In the genomic region with DNA sequence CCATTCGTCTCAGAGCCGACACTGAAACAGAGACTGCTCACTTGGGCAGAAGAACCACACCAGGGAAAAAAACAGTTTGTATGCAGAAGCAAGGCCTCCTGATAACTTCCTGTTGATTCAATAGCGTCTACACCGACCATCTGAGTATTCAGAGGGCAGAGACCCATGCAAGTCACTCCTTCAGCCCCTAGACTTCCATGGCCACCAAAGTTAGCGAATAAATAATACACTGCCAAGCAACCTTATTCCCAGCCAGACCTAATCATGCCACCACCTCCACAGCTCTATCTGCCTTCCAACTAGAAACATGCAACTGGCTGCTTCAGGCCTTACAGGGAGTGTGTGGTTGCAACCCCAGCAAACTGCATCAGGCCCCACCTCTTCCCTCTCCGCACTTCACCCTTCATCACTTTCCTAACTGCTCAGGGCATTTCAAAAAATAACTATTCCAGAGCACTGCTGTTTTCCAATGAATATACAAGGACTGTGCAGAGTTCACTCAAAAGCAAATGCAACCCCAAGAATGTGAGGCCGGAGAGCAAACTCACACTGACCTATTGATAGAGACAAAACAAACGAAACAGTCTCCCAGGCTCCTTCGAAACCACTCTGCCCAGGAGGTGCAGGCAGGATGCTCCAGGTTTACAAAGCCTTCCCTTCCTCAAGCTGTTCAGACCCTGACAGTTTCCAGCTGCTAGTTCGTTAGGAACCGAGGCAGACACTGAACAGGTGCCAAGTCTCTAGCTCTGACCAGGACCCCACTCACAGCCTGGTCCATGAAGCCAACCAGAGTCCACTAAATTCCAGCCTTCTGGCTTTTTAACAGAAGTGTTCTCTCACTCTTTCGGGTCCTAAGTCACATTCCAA, we compare ENCODE assay signal across 10 cellular contexts. TPM values are rescaled to one million over a fixed set of nuclear protein-coding genes. Genes with fewer than 3 reads are reported as not detected.
DNase-seq lines count a peak whose midpoint lies in the region; ATAC-seq, FAIRE-seq and TF ChIP-seq lines count a peak whose summit lies in the region.
"Had no signal": no experiment of that assay in that cellular context is flagged by ENCODE, and none has a peak within 500 bp of the region (broad histone marks: within the 10 kb centered on the region; RNA-seq: fewer than 3 reads in every experiment).

No MANE protein-coding gene starts in this region.

- TF ChIP-seq CTCF in AG04450 (IDR thresholded peaks at IDR 0.05; ENCODE audit: low read depth, low read length) (no peak), HEK293 (tag by site-specific recombination; IDR thresholded peaks at IDR 0.05) (no peak), keratinocyte (optimal IDR thresholded peaks at IDR 0.05 in 1 of 3, IDR thresholded peaks at IDR 0.05 in 1 of 3, conservative IDR thresholded peaks at IDR 0.05 in 1 of 3; ENCODE audit: extremely low read depth in 1 of 3, insufficient read depth in 2 of 3, low read length in 3 of 3) (no peak), upper lobe of right lung (IDR thresholded peaks at IDR 0.05) (no peak)

- POLR2A ChIA-PET in AG04450 (lab: Yijun Ruan, JAX): interaction anchor here (0.7 kb wide), 1 partner anchor 14 kb away, joined by 6 read pairs; no protein-coding TSS in a partner anchor
- POLR2A ChIA-PET in HEK293 (lab: Yijun Ruan, JAX): no interaction called here

- no peak for FAIRE-seq in keratinocyte (lab: Jason Lieb, UNC)
- FAIRE-seq: colon had no signal

- H3K79me2 ChIP-seq in keratinocyte (ENCODE audit: control insufficient read depth, insufficient read depth, low read length): peaks cover 80% of the 10 kb centered on the region

- peak in 1 of 2 donors; percentile 23 for ATAC-seq in activated naive CD4-positive, alpha-beta T cell treated with anti-CD3 and anti-CD28 coated beads, Interleukin-2, amount 50 U/mL, for 72 hours
- ATAC-seq in upper lobe of right lung: no peak
- ATAC-seq in HG03354 (IDR thresholded peaks at IDR 0.05; ENCODE audit: poor library complexity, severe bottlenecking, unreplicated experiment): no peak
- ATAC-seq in HG02588 (IDR thresholded peaks at IDR 0.05; ENCODE audit: unreplicated experiment): no peak

- H3K4me2 ChIP-seq in keratinocyte (ENCODE audit: control insufficient read depth, extremely low read depth, insufficient read depth, low read depth, low read length): peak overlapping the region; percentile 70

- H3K36me3 ChIP-seq in HEK293 (ENCODE audit: control insufficient read depth in 2 of 2, insufficient read depth in 1 of 2, low read length in 2 of 2) (no peaks in the 10 kb centered on the region), keratinocyte (ENCODE audit: control insufficient read depth in 2 of 2, extremely low read depth in 1 of 2, insufficient read depth in 2 of 2, low read length in 2 of 2) (peaks cover 0 to 3% of the 10 kb centered on the region in 2 experiments), upper lobe of right lung (no peaks in the 10 kb centered on the region)
- H3K36me3 ChIP-seq: thyroid gland had no signal

- H3K9me3 ChIP-seq in AG04450 (ENCODE audit: control insufficient read depth, insufficient read depth, low read length): no peaks in the 10 kb centered on the region; the same call in 1 of the 2 replicates
- H3K9me3 ChIP-seq in HEK293 (ENCODE audit: control insufficient read depth, insufficient read depth, low read depth, low read length): no peaks in the 10 kb centered on the region
- H3K9me3 ChIP-seq in keratinocyte (ENCODE audit: control insufficient read depth, low read depth, low read length): no peaks in the 10 kb centered on the region
- no peaks in the 10 kb centered on the region for H3K9me3 ChIP-seq in upper lobe of right lung
- H3K9me3 ChIP-seq: thyroid gland had no signal

- H3K4me3 ChIP-seq in AG04450 (ENCODE audit: low read depth, low read length) (peak overlapping the region; percentile 41), HEK293 (ENCODE audit: low read depth, low read length) (no peak overlapping the region), keratinocyte (ENCODE audit: control insufficient read depth in 2 of 3, extremely low read depth in 1 of 3, insufficient read depth in 2 of 3, low read depth in 1 of 3, low read length in 3 of 3) (peak overlapping the region in 1 of 3 experiments; percentile 46), upper lobe of right lung (peak overlapping the region; percentile 4)
- H3K4me3 ChIP-seq: thyroid gland had no signal

- intact Hi-C loops in upper lobe of right lung (cut with DNase I): no loop called here

- peak overlapping the region; percentile 40 to 74 for H3K27ac Mint-ChIP-seq in activated naive CD4-positive, alpha-beta T cell treated with anti-CD3 and anti-CD28 coated beads, Interleukin-2, amount 50 U/mL, for 72 hours

- peaks cover 37% of the 10 kb centered on the region for H3K4me1 ChIP-seq in HEK293 (ENCODE audit: control insufficient read depth, insufficient read depth, low read length)
- H3K4me1 ChIP-seq in keratinocyte (ENCODE audit: control insufficient read depth, extremely low read depth, insufficient read depth, low read length): peaks cover 49% of the 10 kb centered on the region
- peaks cover 74% of the 10 kb centered on the region for H3K4me1 ChIP-seq in upper lobe of right lung

- peaks cover 10% of the 10 kb centered on the region for H3K9me1 ChIP-seq in keratinocyte (ENCODE audit: control insufficient read depth, extremely low read depth, insufficient read depth, low read length)

- dilution Hi-C loops in keratinocyte (cut with MboI; ENCODE audit: extremely low pct_ligation_motif_present, low sequenced_read_pairs): no loop called here

- H3K27me3 ChIP-seq in AG04450 (ENCODE audit: control insufficient read depth, insufficient read depth, low read length) (no peaks in the 10 kb centered on the region), keratinocyte (ENCODE audit: control insufficient read depth, extremely low read depth, insufficient read depth, low read length) (no peaks in the 10 kb centered on the region), upper lobe of right lung (no peaks in the 10 kb centered on the region)
- H3K27me3 ChIP-seq: thyroid gland had no signal

- H3K27ac ChIP-seq in AG04450 (ENCODE audit: low read depth, low read length): peak overlapping the region; percentile 39
- no peak overlapping the region for H3K27ac ChIP-seq in HEK293 (ENCODE audit: extremely low read depth, low read depth, low read length)
- no peak overlapping the region for H3K27ac ChIP-seq in keratinocyte (ENCODE audit: control insufficient read depth, insufficient read depth, low read length)
- H3K27ac ChIP-seq in upper lobe of right lung: peak overlapping the region; percentile 40
- H3K27ac ChIP-seq: thyroid gland had no signal

- CTCF ChIA-PET in AG04450 (lab: Charles Lee) (interaction anchor here (0.8 to 1.6 kb wide), 3 partner anchors 24 to 49 kb away, joined by 4 to 9 read pairs (median 5); no protein-coding TSS in a partner anchor), HEK293 (lab: Yijun Ruan, JAX) (interaction anchor here (1.9 kb wide), 1 partner anchor 49 kb away, joined by 9 read pairs; no protein-coding TSS in a partner anchor)

- H3K9me3 Mint-ChIP-seq in activated naive CD4-positive, alpha-beta T cell treated with anti-CD3 and anti-CD28 coated beads, Interleukin-2, amount 50 U/mL, for 72 hours: no peaks in the 10 kb centered on the region

- H4K20me1 ChIP-seq in keratinocyte (ENCODE audit: control insufficient read depth, extremely low read depth, insufficient read depth, low read length): peaks cover 54% of the 10 kb centered on the region

- no peak overlapping the region for H2AFZ ChIP-seq in keratinocyte (ENCODE audit: control insufficient read depth, low read length)

- DNase-seq in AG04450 (ENCODE audit: low read depth, low spot score): no peak
- no peak for DNase-seq in activated naive CD4-positive, alpha-beta T cell treated with anti-CD3 and anti-CD28 coated beads, Interleukin-2, amount 50 U/mL, for 72 hours (ENCODE audit: low spot score in 2 of 2)
- no peak for DNase-seq in keratinocyte (ENCODE audit: low read depth, low spot score)
- DNase-seq in upper lobe of right lung: no peak
- no peak for DNase-seq in D341Med (ENCODE audit: low spot score)

- H3K36me3 Mint-ChIP-seq in activated naive CD4-positive, alpha-beta T cell treated with anti-CD3 and anti-CD28 coated beads, Interleukin-2, amount 50 U/mL, for 72 hours: peaks cover 12% of the 10 kb centered on the region in 2 donors

- peak overlapping the region; percentile 18 for H3K9ac ChIP-seq in keratinocyte (ENCODE audit: control insufficient read depth, extremely low read depth, insufficient read depth, low read length)

TF ChIP-seq in HEK293, 187 proteins besides CTCF, POLR2A, EP300 and RAD21 (continues in another document):
- TF ChIP-seq ZSCAN16 (tag by site-specific recombination; IDR thresholded peaks at IDR 0.05) (0 out of 2 replicates have a peak, but pooled peaks have one; percentile 58), SCRT2 (tag by site-specific recombination; IDR thresholded peaks at IDR 0.05) (peak; percentile 67), ZNF600 (tag by site-specific recombination; IDR thresholded peaks at IDR 0.05) (peak; percentile 71), ZBTB17 (tag by site-specific recombination; IDR thresholded peaks at IDR 0.05) (0 out of 2 replicates have a peak, but pooled peaks have one; percentile 9), ZNF26 (tag by site-specific recombination; IDR thresholded peaks at IDR 0.05) (no peak)

RNA-seq across cellular contexts. Expression of gene USP7, which starts 3.6 kb away (rescaled TPM):
- polyA plus RNA-seq in AG04450 (2011; rRNA removed) (26.9 and 35.5 TPM in 2 replicates), keratinocyte (25.4 to 63.4 TPM (median 36.5 TPM) in 3 replicates)
- 94.0 and 131 TPM in 2 replicates for polyA minus RNA-seq in AG04450 (2011; rRNA and poly(A)+ RNA removed)
- total RNA-seq in activated naive CD4-positive, alpha-beta T cell treated with anti-CD3 and anti-CD28 coated beads, Interleukin-2, amount 50 U/mL, for 72 hours: 100 to 1,000 TPM; 154 to 171 TPM
- 80.1 TPM for polyA plus RNA-seq in keratinocyte (2011; ENCODE audit: low read depth)
- polyA plus RNA-seq in keratinocyte (2011; cell fraction: cytosol; rRNA removed): 15.9 and 22.6 TPM in 2 replicates
- polyA plus RNA-seq in keratinocyte (2011; cell fraction: nucleus; rRNA removed): 50.5 and 57.7 TPM in 2 replicates
- 46.9 and 73.6 TPM in 2 replicates for polyA plus RNA-seq in keratinocyte (2012; ENCODE audit: low replicate concordance)
- polyA minus RNA-seq in keratinocyte: 83.1 to 405 TPM (median 130 TPM) in 3 replicates
- polyA minus RNA-seq in keratinocyte (2011; cell fraction: cytosol; rRNA and poly(A)+ RNA removed): 13.6 TPM
- 48.7 and 98.8 TPM in 2 replicates for polyA minus RNA-seq in keratinocyte (2011; cell fraction: nucleus; rRNA and poly(A)+ RNA removed)
- total RNA-seq in upper lobe of right lung: 87.5 TPM

Comparison
In these comparisons a context has a peak if more than half of its experiments do, and no peak if none do; other contexts are left out.
1. H3K27ac ChIP-seq: peak in AG04450 (single experiment) and upper lobe of right lung (single experiment); none in HEK293 (single experiment) and keratinocyte (single experiment).